2 cellular contexts compared by ENCODE assay signal in genomic region chr19:11354102-11354501, GRCh38.
A peak's percentile ranks its signal among the peaks of the same experiment; 100 is the strongest.
TF ChIP-seq lines count a peak whose summit lies in the region.

No MANE protein-coding gene starts in this region.

TF ChIP-seq in WTC11, 78 proteins besides CTCF, POLR2A, EP300 and RAD21:
- peak; percentile 90 for TF ChIP-seq ZNF121 (CRISPR knock-in tag; IDR thresholded peaks at IDR 0.05)

TF ChIP-seq in HepG2, 621 proteins besides CTCF, POLR2A, EP300 and RAD21:
- TF ChIP-seq ZNF121 (CRISPR knock-in tag; IDR thresholded peaks at IDR 0.05): peak; percentile 83; the same call in 1 of the 2 replicates
